ENCODE assay signal across 1 cellular context in the genomic region with DNA sequence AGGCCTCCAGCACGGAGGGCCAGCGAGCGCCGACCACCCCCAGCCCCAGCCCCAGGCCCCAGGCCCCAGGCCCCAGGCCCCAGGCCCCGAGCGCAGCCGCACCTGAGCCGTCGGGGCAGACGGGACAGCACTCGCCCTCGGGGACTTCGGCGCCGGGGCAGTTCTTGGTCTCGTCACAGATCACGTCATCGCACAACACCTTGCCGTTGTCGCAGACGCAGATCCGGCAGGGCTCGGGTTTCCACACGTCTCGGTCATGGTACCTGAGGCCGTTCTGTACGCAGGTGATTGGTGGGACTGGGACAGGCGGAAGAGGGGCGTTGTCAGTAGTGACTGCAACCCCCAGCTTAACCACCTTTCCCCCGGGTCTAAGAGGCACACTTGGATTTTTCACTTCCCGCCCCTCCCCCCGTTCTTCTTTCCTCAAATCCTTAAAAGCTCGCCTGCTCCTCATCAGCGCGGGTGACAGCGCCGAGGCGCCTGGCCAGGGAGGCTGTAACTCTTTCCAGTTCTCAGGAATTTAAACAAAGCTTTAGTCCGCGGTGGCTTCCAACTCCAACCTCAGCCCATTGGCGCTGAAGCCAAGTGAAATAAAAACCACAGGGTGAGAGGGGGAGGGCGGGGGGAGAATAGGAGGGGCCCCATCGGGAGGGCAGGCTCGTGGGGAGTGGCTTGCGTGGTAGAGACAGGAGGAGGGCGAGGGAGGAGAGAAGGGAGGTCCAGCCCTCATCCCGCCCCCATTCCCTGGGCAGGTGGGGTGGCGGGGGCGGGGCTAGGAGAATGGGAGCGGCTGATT.
TF ChIP-seq lines count a peak whose summit lies in the region.

No MANE protein-coding gene starts in this region.

TF ChIP-seq in endothelial cell of umbilical vein, 7 proteins besides CTCF, POLR2A, EP300 and RAD21:
- TF ChIP-seq POLR2AphosphoS5 (IDR thresholded peaks at IDR 0.05; ENCODE audit: insufficient read depth, low read depth, low read length) = no peak
- no peak for TF ChIP-seq JUN (IDR thresholded peaks at IDR 0.05; ENCODE audit: borderline replicate concordance, insufficient read depth, insufficient read length, low read depth)
- no peak for TF ChIP-seq EZH2 (IDR thresholded peaks at IDR 0.05; ENCODE audit: borderline replicate concordance, low read depth, low read length, severe bottlenecking)
- no peak for TF ChIP-seq GATA2 (IDR thresholded peaks at IDR 0.05; ENCODE audit: insufficient read depth, insufficient read length, low read depth, low read length)
- TF ChIP-seq MYC (IDR thresholded peaks at IDR 0.05; ENCODE audit: low read depth, low read length) = no peak
- TF ChIP-seq, protein P1, sequence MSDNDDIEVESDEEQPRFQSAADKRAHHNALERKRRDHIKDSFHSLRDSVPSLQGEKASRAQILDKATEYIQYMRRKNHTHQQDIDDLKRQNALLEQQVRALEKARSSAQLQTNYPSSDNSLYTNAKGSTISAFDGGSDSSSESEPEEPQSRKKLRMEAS (IDR thresholded peaks at IDR 0.05; ENCODE audit: insufficient read depth, insufficient read length) = no peak
- TF ChIP-seq FOS (IDR thresholded peaks at IDR 0.05; ENCODE audit: borderline replicate concordance, insufficient read depth, low read length) = no peak
TF ChIP-seq in endothelial cell of umbilical vein: peak in this region for 0.
